In the genomic region with DNA sequence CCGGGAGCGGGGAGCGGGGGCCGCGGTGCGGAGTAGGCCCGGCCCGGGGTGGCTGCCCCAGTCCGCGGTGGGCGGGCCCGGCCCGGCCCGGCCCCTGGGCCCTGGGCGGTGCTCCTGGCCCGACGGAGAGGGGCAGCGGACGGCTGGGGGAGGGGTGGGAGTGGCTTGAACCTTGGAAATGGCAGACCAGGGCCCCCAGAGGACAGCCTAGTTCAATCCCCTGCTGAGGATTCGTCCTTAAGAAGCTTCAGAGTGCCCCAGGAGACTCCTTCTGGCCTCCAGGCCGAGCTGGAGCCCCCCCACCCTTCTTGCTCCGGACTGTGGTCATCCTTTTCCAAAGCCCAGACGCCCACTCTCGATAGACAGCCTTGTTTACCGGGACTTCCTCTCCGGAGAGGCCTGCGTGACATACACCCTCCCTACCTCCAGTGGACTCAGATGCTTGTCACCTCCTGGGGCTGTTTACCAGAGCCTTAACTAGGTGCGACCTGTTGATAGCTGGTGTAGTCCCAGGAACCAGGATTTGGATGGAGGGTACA, we compare ENCODE assay signal across 8 cellular contexts. TPM values are rescaled to one million over a fixed set of nuclear protein-coding genes. Genes with fewer than 3 reads are reported as not detected.
DNase-seq lines count a peak whose midpoint lies in the region; ATAC-seq lines count a peak whose summit lies in the region.

No MANE protein-coding gene starts in this region.

- H3K18ac ChIP-seq in mesendoderm (ENCODE audit: low read length), result peak overlapping the region; percentile 91

- DNase-seq in NCI-H82 (lab: John Stamatoyannopoulos, UW), result peak; percentile 70
- DNase-seq in NCI-H82 treated with DMSO at 0.1 percent for 48 hours (lab: John Stamatoyannopoulos, UW; ENCODE audit: unreplicated experiment), result no peak
- DNase-seq in HAP-1 (ENCODE audit: low spot score in 2 of 2), result peak; percentile 16 to 86
- peak; percentile 67 for DNase-seq in LoVo (ENCODE audit: low spot score)
- peak; percentile 77 for DNase-seq in activated CD4-positive, CD25-positive, alpha-beta regulatory T cell treated with anti-CD3 and anti-CD28 coated beads, Interleukin-2, amount 50 U/mL, for 72 hours
- DNase-seq in mesendoderm, result peak; percentile 79
- peak; percentile 69 to 83 for DNase-seq in stimulated activated effector memory CD8-positive, alpha-beta T cell treated with anti-CD3 and anti-CD28 coated beads, Interleukin-12 subunit alpha, Interleukin-12 subunit beta, amount 100 ng/mL, for 72 hours (ENCODE audit: low spot score in 2 of 2)

- H3K4me1 ChIP-seq in HAP-1, result peaks cover 13% of the 10 kb centered on the region
- H3K4me1 ChIP-seq in endocrine pancreas (ENCODE audit: control insufficient read depth, insufficient read depth, low read length), result no peaks in the 10 kb centered on the region
- H3K4me1 ChIP-seq in mesendoderm (ENCODE audit: control insufficient read depth, low read depth, low read length), result peaks cover 2% of the 10 kb centered on the region

- H2AK5ac ChIP-seq in mesendoderm (ENCODE audit: low read length), result no peak overlapping the region

- H2BK120ac ChIP-seq in mesendoderm (ENCODE audit: low read depth, low read length), result no peak overlapping the region

- peak overlapping the region; percentile 88 for H3K4me3 Mint-ChIP-seq in stimulated activated effector memory CD8-positive, alpha-beta T cell treated with anti-CD3 and anti-CD28 coated beads, Interleukin-12 subunit alpha, Interleukin-12 subunit beta, amount 100 ng/mL, for 72 hours

- no peak overlapping the region for H3K4ac ChIP-seq in mesendoderm (ENCODE audit: low read depth, low read length)

- H3K9me3 ChIP-seq in HAP-1, result no peaks in the 10 kb centered on the region
- H3K9me3 ChIP-seq in endocrine pancreas (ENCODE audit: control insufficient read depth, low read length), result no peaks in the 10 kb centered on the region

- no peak overlapping the region for H2BK15ac ChIP-seq in mesendoderm (replicated peaks; ENCODE audit: low read depth)

- H3K4me2 ChIP-seq in mesendoderm (ENCODE audit: low read length), result peak overlapping the region; percentile 85

- no peaks in the 10 kb centered on the region for H3K79me1 ChIP-seq in mesendoderm (ENCODE audit: low read length)

- H3K36me3 ChIP-seq in HAP-1 (replicated peaks) (peaks cover 11% of the 10 kb centered on the region), endocrine pancreas (ENCODE audit: control insufficient read depth, insufficient read depth, low read length) (no peaks in the 10 kb centered on the region), mesendoderm (ENCODE audit: control insufficient read depth, insufficient read depth, low read length) (no peaks in the 10 kb centered on the region)

- no peak overlapping the region for H4K8ac ChIP-seq in mesendoderm (ENCODE audit: low read depth, low read length)

- peaks cover 58% of the 10 kb centered on the region for H3K4me1 Mint-ChIP-seq in stimulated activated effector memory CD8-positive, alpha-beta T cell treated with anti-CD3 and anti-CD28 coated beads, Interleukin-12 subunit alpha, Interleukin-12 subunit beta, amount 100 ng/mL, for 72 hours

- H3K9me3 Mint-ChIP-seq in stimulated activated effector memory CD8-positive, alpha-beta T cell treated with anti-CD3 and anti-CD28 coated beads, Interleukin-12 subunit alpha, Interleukin-12 subunit beta, amount 100 ng/mL, for 72 hours, result no peaks in the 10 kb centered on the region

- ATAC-seq in stimulated activated effector memory CD8-positive, alpha-beta T cell treated with anti-CD3 and anti-CD28 coated beads, Interleukin-12 subunit alpha, Interleukin-12 subunit beta, amount 100 ng/mL, for 72 hours, result peak; percentile 78

- no CpG with 5 or more reads among the region's 28 CpGs for WGBS in mesendoderm (ENCODE audit: extremely low coverage, insufficient coverage, low lambda C conversion rate)

- no peaks in the 10 kb centered on the region for H3K79me2 ChIP-seq in mesendoderm (ENCODE audit: control insufficient read depth, insufficient read depth, low read length)

- no peak overlapping the region for H4K5ac ChIP-seq in mesendoderm (ENCODE audit: low read length)

- H3K36me3 Mint-ChIP-seq in stimulated activated effector memory CD8-positive, alpha-beta T cell treated with anti-CD3 and anti-CD28 coated beads, Interleukin-12 subunit alpha, Interleukin-12 subunit beta, amount 100 ng/mL, for 72 hours, result peaks cover 63% of the 10 kb centered on the region

- peak overlapping the region; percentile 62 for H3K27ac ChIP-seq in mesendoderm (ENCODE audit: low read depth, low read length)

- H3K4me3 ChIP-seq in HAP-1 (peak overlapping the region; percentile 59), endocrine pancreas (ENCODE audit: control insufficient read depth, insufficient read depth, low read length) (no peak overlapping the region), mesendoderm (ENCODE audit: low read length) (peak overlapping the region; percentile 61)

- in situ Hi-C loops in HAP-1 (cut with MboI; ENCODE audit: low sequenced_read_pairs), result loop anchor here (5.0 kb wide), 2 partner anchors 98 to 188 kb away; partner anchors contain the start of gene TINF2

- H3K9ac ChIP-seq in endocrine pancreas (ENCODE audit: control insufficient read depth, insufficient read depth, low read length), result peak overlapping the region; percentile 74
- peak overlapping the region; percentile 74 for H3K9ac ChIP-seq in mesendoderm (ENCODE audit: low read length)

- no peaks in the 10 kb centered on the region for H3K27me3 ChIP-seq in HAP-1 (ENCODE audit: low read depth)
- no peaks in the 10 kb centered on the region for H3K27me3 ChIP-seq in endocrine pancreas (ENCODE audit: control insufficient read depth, insufficient read depth, low read length)
- H3K27me3 ChIP-seq in mesendoderm (ENCODE audit: insufficient read depth, low read length, poor library complexity), result no peaks in the 10 kb centered on the region

- no peak overlapping the region for H3K23ac ChIP-seq in mesendoderm (ENCODE audit: low read length)

- no peak overlapping the region for H2BK5ac ChIP-seq in mesendoderm (ENCODE audit: low read length)

- H3K27ac Mint-ChIP-seq in stimulated activated effector memory CD8-positive, alpha-beta T cell treated with anti-CD3 and anti-CD28 coated beads, Interleukin-12 subunit alpha, Interleukin-12 subunit beta, amount 100 ng/mL, for 72 hours, result peak overlapping the region; percentile 98

- peak overlapping the region; percentile 96 for H3K56ac ChIP-seq in mesendoderm (ENCODE audit: low read length)

RNA-seq across cellular contexts. Expression of gene KHNYN, which starts 0.5 kb away (rescaled TPM):
- 6.0 TPM for polyA plus RNA-seq in mesendoderm (2013, experiment 1 of 2)
- 6.3 TPM for polyA plus RNA-seq in mesendoderm (2013, experiment 2 of 2)

RNA-seq across cellular contexts. Expression of gene CBLN3, which starts 0.7 kb away (rescaled TPM):
- 0.20 TPM for polyA plus RNA-seq in mesendoderm (2013, experiment 1 of 2)
- 0.22 TPM for polyA plus RNA-seq in mesendoderm (2013, experiment 2 of 2)

RNA-seq across cellular contexts. Expression of gene SDR39U1, which starts 12.4 kb away (rescaled TPM):
- 34.8 TPM for polyA plus RNA-seq in mesendoderm (2013, experiment 1 of 2)
- 39.1 TPM for polyA plus RNA-seq in mesendoderm (2013, experiment 2 of 2)

RNA-seq across cellular contexts. Expression of gene NYNRIN, which starts 31.4 kb away (rescaled TPM):
- 4.0 TPM for polyA plus RNA-seq in mesendoderm (2013, experiment 1 of 2)
- 3.9 TPM for polyA plus RNA-seq in mesendoderm (2013, experiment 2 of 2)
